In the genomic region with DNA sequence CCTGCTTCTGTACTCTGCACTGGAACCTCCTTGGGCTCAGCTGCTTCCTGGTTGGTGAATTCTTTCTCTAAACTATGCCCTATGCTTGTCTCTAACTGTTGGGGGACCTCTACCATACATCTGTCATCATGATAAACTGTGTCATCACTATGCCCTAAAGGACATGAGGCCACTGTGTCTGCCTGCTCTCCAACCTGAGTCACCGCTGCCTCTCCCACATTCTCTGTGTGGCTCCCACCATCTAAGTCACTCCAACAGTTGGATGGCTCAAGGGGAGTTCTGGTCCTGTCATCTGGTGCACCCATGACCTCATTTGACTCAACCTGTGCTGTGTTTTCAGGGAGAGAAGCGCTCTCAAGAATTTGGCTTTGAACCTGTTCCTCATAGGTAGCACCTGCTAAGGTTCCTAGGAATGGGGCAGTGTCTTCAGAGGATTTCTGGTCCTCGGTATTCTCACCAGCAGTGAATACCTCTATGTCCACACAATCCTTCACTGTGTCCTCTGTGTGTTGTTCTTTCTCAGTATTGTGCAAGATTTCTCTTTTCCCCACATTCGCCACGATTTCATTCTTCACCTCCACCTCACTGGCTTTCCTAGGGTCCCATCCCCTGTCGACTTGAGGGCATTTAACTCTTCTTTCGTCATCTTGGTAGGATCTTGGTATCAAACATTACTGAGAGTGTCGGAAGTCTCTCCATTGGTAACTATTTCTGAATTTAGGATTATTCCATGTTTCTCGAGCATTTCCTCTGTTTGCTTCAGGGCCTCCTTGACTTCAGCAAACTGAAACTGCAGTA, we compare ENCODE assay signal across 8 cellular contexts. TPM values are rescaled to one million over a fixed set of nuclear protein-coding genes. Genes with fewer than 3 reads are reported as not detected.
DNase-seq lines count a peak whose midpoint lies in the region; ATAC-seq and TF ChIP-seq lines count a peak whose summit lies in the region.
"Not testable (repeated sequence)": the region's sequence is repeated elsewhere in the genome, so short reads cannot be mapped to it uniquely, and the experiment has no call there.

No MANE protein-coding gene starts in this region.

- not testable (repeated sequence) for H3K79me2 ChIP-seq in smooth muscle cell (ENCODE audit: low read depth)

- not testable (repeated sequence) for H4K20me1 ChIP-seq in smooth muscle cell (ENCODE audit: low read depth)

- POLR2A ChIA-PET in T-cell (lab: Charles Lee): not testable (repeated sequence)

- H3K4me1 Mint-ChIP-seq in CD4-positive, CD25-positive, alpha-beta regulatory T cell: peaks cover 12 to 29% (median 19%) of the 10 kb centered on the region in 4 donors
- H3K4me1 Mint-ChIP-seq in T-cell (peaks cover 14 to 26% (median 18%) of the 10 kb centered on the region in 3 donors), natural killer cell (peaks cover 7 to 20% of the 10 kb centered on the region in 2 donors)
- H3K4me1 Mint-ChIP-seq in activated T-cell treated with anti-CD3 and anti-CD28 coated beads, Interleukin-2, amount 50 U/mL, for 4 hours (ENCODE audit: low read depth): peaks cover 25% of the 10 kb centered on the region

- CTCF ChIA-PET in T-cell (lab: Charles Lee): not testable (repeated sequence)

- not testable (repeated sequence) for ATAC-seq in CD4-positive, CD25-positive, alpha-beta regulatory T cell (ENCODE audit: low read depth in 2 of 2); T-cell (replicated peaks in 1 of 4); heart right ventricle; natural killer cell
- ATAC-seq in HG02610 (IDR thresholded peaks at IDR 0.05; ENCODE audit: unreplicated experiment): peak; percentile 30
- ATAC-seq in activated T-cell treated with anti-CD3 and anti-CD28 coated beads, Interleukin-2, amount 50 U/mL, for 4 hours: peak; percentile 8 to 17

- not testable (repeated sequence) for TF ChIP-seq POLR2A in breast epithelium (IDR thresholded peaks at IDR 0.05)

- not testable (repeated sequence) for H3K27ac ChIP-seq in CD4-positive, CD25-positive, alpha-beta regulatory T cell (ENCODE audit: insufficient read depth, low read length, poor library complexity, severe bottlenecking); breast epithelium; heart right ventricle; smooth muscle cell (ENCODE audit: low read depth)

- not testable (repeated sequence) for H3K9me3 Mint-ChIP-seq in CD4-positive, CD25-positive, alpha-beta regulatory T cell
- H3K9me3 Mint-ChIP-seq in T-cell: peaks cover 0 to 18% (median 7%) of the 10 kb centered on the region in 3 donors
- H3K9me3 Mint-ChIP-seq in activated T-cell treated with anti-CD3 and anti-CD28 coated beads, Interleukin-2, amount 50 U/mL, for 4 hours: peaks cover 11% of the 10 kb centered on the region
- H3K9me3 Mint-ChIP-seq in natural killer cell: peaks cover 7 to 19% of the 10 kb centered on the region in 2 donors

- not testable (repeated sequence) for TF ChIP-seq CTCF in breast epithelium (IDR thresholded peaks at IDR 0.05); heart right ventricle (IDR thresholded peaks at IDR 0.05); natural killer cell (IDR thresholded peaks at IDR 0.05); smooth muscle cell (IDR thresholded peaks at IDR 0.05; ENCODE audit: borderline replicate concordance, insufficient read depth, poor library complexity, severe bottlenecking)

- H3K36me3 Mint-ChIP-seq in CD4-positive, CD25-positive, alpha-beta regulatory T cell; T-cell; activated T-cell treated with anti-CD3 and anti-CD28 coated beads, Interleukin-2, amount 50 U/mL, for 4 hours (ENCODE audit: insufficient read depth); natural killer cell: not testable (repeated sequence)

- 97 to 98% methylated on average over 9 of the region's 9 CpGs for WGBS in heart right ventricle, 2 donors
- WGBS in smooth muscle cell (ENCODE audit: low lambda C conversion rate): 98% methylated on average over 9 of the region's 9 CpGs

- H3K27ac Mint-ChIP-seq in CD4-positive, CD25-positive, alpha-beta regulatory T cell: peak overlapping the region; percentile 60 to 78 (median 66)
- H3K27ac Mint-ChIP-seq in T-cell: peak overlapping the region; percentile 15 to 74
- H3K27ac Mint-ChIP-seq in natural killer cell: peak overlapping the region in 1 of 2 donors; percentile 27

- H3K4me3 ChIP-seq in CD4-positive, CD25-positive, alpha-beta regulatory T cell (ENCODE audit: low read depth, low read length): peak overlapping the region; percentile 57
- H3K4me3 ChIP-seq in breast epithelium (peak overlapping the region in 2 of 3 donors; percentile 72 to 75), heart right ventricle (peak overlapping the region in 7 of 10 donors; percentile 62 to 81 (median 76)), smooth muscle cell (peak overlapping the region; percentile 81)

- intact Hi-C loops in breast epithelium (cut with DNase I; ENCODE audit: low total_unique reads); natural killer cell (cut with micrococcal nuclease): not testable (repeated sequence)
- intact Hi-C loops in heart right ventricle (cut with DNase I): loop anchor here in 1 of 10 donors (5.0 kb wide), 1 partner anchor 113 kb away; a partner anchor contains a TSS

- H3F3A ChIP-seq in smooth muscle cell (ENCODE audit: low read depth): not testable (repeated sequence)

- peak overlapping the region; percentile 91 for H3K4me2 ChIP-seq in smooth muscle cell

- H2AFZ ChIP-seq in smooth muscle cell (ENCODE audit: low read depth): peak overlapping the region; percentile 85

- H3K9ac ChIP-seq in smooth muscle cell (ENCODE audit: low read depth): not testable (repeated sequence)

- not testable (repeated sequence) for DNase-seq in CD4-positive, CD25-positive, alpha-beta regulatory T cell; T-cell; activated T-cell treated with anti-CD3 and anti-CD28 coated beads, Interleukin-2, amount 50 U/mL, for 4 hours; breast epithelium (ENCODE audit: low spot score in 2 of 2); heart right ventricle; natural killer cell; smooth muscle cell (lab: John Stamatoyannopoulos, UW; ENCODE audit: unreplicated experiment)

- peak overlapping the region in 3 of 4 donors; percentile 62 to 85 (median 77) for H3K4me3 Mint-ChIP-seq in CD4-positive, CD25-positive, alpha-beta regulatory T cell
- peak overlapping the region; percentile 63 to 75 (median 72) for H3K4me3 Mint-ChIP-seq in T-cell
- H3K4me3 Mint-ChIP-seq in activated T-cell treated with anti-CD3 and anti-CD28 coated beads, Interleukin-2, amount 50 U/mL, for 4 hours: peak overlapping the region; percentile 72
- H3K4me3 Mint-ChIP-seq in natural killer cell: peak overlapping the region; percentile 80

- peaks cover 12% of the 10 kb centered on the region for H3K4me1 ChIP-seq in CD4-positive, CD25-positive, alpha-beta regulatory T cell (ENCODE audit: control insufficient read depth, insufficient read depth, low read length, poor library complexity, severe bottlenecking)
- H3K4me1 ChIP-seq in breast epithelium; smooth muscle cell (ENCODE audit: low read depth): not testable (repeated sequence)
- peaks cover 0 to 12% (median 5%) of the 10 kb centered on the region in 9 donors for H3K4me1 ChIP-seq in heart right ventricle

- not testable (repeated sequence) for H3K27me3 ChIP-seq in CD4-positive, CD25-positive, alpha-beta regulatory T cell (ENCODE audit: control insufficient read depth, insufficient read depth, low read length); breast epithelium; heart right ventricle; smooth muscle cell (ENCODE audit: low read depth)

- H3K9me3 ChIP-seq in CD4-positive, CD25-positive, alpha-beta regulatory T cell (ENCODE audit: control insufficient read depth in 2 of 2, low read length in 2 of 2); breast epithelium; smooth muscle cell (replicated peaks; ENCODE audit: low read depth): not testable (repeated sequence)
- peaks cover 0 to 40% (median 12%) of the 10 kb centered on the region in 11 donors for H3K9me3 ChIP-seq in heart right ventricle

- H3K27me3 Mint-ChIP-seq in CD4-positive, CD25-positive, alpha-beta regulatory T cell; T-cell; activated T-cell treated with anti-CD3 and anti-CD28 coated beads, Interleukin-2, amount 50 U/mL, for 4 hours (ENCODE audit: low read depth); natural killer cell (ENCODE audit: low read depth in 2 of 2): not testable (repeated sequence)

- not testable (repeated sequence) for H3K36me3 ChIP-seq in CD4-positive, CD25-positive, alpha-beta regulatory T cell (ENCODE audit: control insufficient read depth, insufficient read depth, low read length); breast epithelium; heart right ventricle; smooth muscle cell (ENCODE audit: low read depth)

RNA-seq across cellular contexts. Expression of a gene that starts 9.2 kb away (rescaled TPM):
- total RNA-seq in CD4-positive, CD25-positive, alpha-beta regulatory T cell: 0.99 TPM
- polyA plus RNA-seq in CD4-positive, CD25-positive, alpha-beta regulatory T cell: 1 to 10 TPM in 1 of 4 donors, under 1 TPM in 3; 0.22 to 1.0 (median 0.77) TPM
- total RNA-seq in T-cell (1 to 10 TPM in 4 of 5 donors, under 1 TPM in 1; 0.66 to 1.3 (median 1.1) TPM), breast epithelium (1 to 10 TPM; 3.7 to 7.3 (median 4.9) TPM), heart right ventricle (1 to 10 TPM in 3 of 10 donors, under 1 TPM in 7; 0.49 to 1.8 (median 0.83) TPM), natural killer cell (1 to 10 TPM; 1.3 to 1.8 (median 1.4) TPM), smooth muscle cell (0.49 and 2.3 TPM in 2 replicates)
- under 1 TPM in 2 of 3 donors, not detected in 1; 0.15 to 0.34 TPM for total RNA-seq in activated T-cell treated with anti-CD3 and anti-CD28 coated beads, Interleukin-2, amount 50 U/mL, for 4 hours
- polyA plus RNA-seq in heart right ventricle (1 to 10 TPM; 1.1 to 4.0 TPM), smooth muscle cell (1.9 TPM in 1 of 2 replicates, not detected in the other)
